10 cellular contexts compared by ENCODE assay signal in genomic region chrX:15816453-15816838, GRCh38. TPM values are rescaled to one million over a fixed set of nuclear protein-coding genes. Genes with fewer than 3 reads are reported as not detected.
DNase-seq lines count a peak whose midpoint lies in the region; TF ChIP-seq lines count a peak whose summit lies in the region.
"Had no signal": no experiment of that assay in that cellular context is flagged by ENCODE, and none has a peak within 500 bp of the region (broad histone marks: within the 10 kb centered on the region; RNA-seq: fewer than 3 reads in every experiment).

No MANE protein-coding gene starts in this region.

- TF ChIP-seq CTCF in MM.1S (IDR thresholded peaks at IDR 0.05; ENCODE audit: low read length): no peak
- no peak for TF ChIP-seq CTCF in neutrophil (IDR thresholded peaks at IDR 0.05)
- no peak for TF ChIP-seq CTCF in lower leg skin (IDR thresholded peaks at IDR 0.05)
- no peak for TF ChIP-seq CTCF in Calu3 (IDR thresholded peaks at IDR 0.05; ENCODE audit: unreplicated experiment)

- peak overlapping the region; percentile 77 for H3K27ac Mint-ChIP-seq in activated T-cell treated with anti-CD3 and anti-CD28 coated beads, Interleukin-2, amount 50 U/mL, for 24 hours
- H3K27ac Mint-ChIP-seq in Calu3 (ENCODE audit: unreplicated experiment): no peak overlapping the region

- H3K27me3 ChIP-seq in MM.1S (replicated peaks; ENCODE audit: insufficient read depth, low read length) (no peaks in the 10 kb centered on the region), neutrophil (no peaks in the 10 kb centered on the region)
- H3K27me3 ChIP-seq in effector memory CD4-positive, alpha-beta T cell (replicated peaks; ENCODE audit: control insufficient read depth, insufficient read depth, low read length, poor library complexity, severe bottlenecking): no peaks in the 10 kb centered on the region

- H3K4me1 ChIP-seq in MM.1S (ENCODE audit: low read length): no peaks in the 10 kb centered on the region
- H3K4me1 ChIP-seq in effector memory CD4-positive, alpha-beta T cell (ENCODE audit: control insufficient read depth, insufficient read depth, low read length, poor library complexity, severe bottlenecking): peaks cover 10% of the 10 kb centered on the region
- H3K4me1 ChIP-seq in neutrophil (ENCODE audit: control insufficient read depth in 1 of 2, insufficient read depth in 1 of 2, low read depth in 1 of 2, low read length in 1 of 2): peaks cover 35 to 47% of the 10 kb centered on the region in 2 experiments
- H3K4me1 ChIP-seq: parathyroid adenoma had no signal

- intact Hi-C loops in lower leg skin (cut with DNase I; ENCODE audit: low total_unique reads) (loop anchor here (10.0 kb wide), 1 partner anchor 642 kb away; no protein-coding TSS in a partner anchor), Calu3 (cut with micrococcal nuclease; ENCODE audit: unreplicated experiment) (loop anchor here (10.0 kb wide), 2 partner anchors 132 to 158 kb away; no protein-coding TSS in a partner anchor)

- peaks cover 85% of the 10 kb centered on the region for H3K36me3 Mint-ChIP-seq in activated T-cell treated with anti-CD3 and anti-CD28 coated beads, Interleukin-2, amount 50 U/mL, for 24 hours (ENCODE audit: low read depth)
- peaks cover 7% of the 10 kb centered on the region for H3K36me3 Mint-ChIP-seq in Calu3 (ENCODE audit: insufficient read depth, unreplicated experiment)

- no peak for DNase-seq in activated T-cell treated with anti-CD3 and anti-CD28 coated beads, Interleukin-2, amount 50 U/mL, for 24 hours
- DNase-seq in activated T-cell treated with anti-CD3 and anti-CD28 coated beads for 4 hours (no peak), MM.1S (no peak), lower leg skin (ENCODE audit: low spot score in 2 of 2) (no peak), Calu3 (no peak)
- DNase-seq in effector memory CD4-positive, alpha-beta T cell: no peak
- no peak for DNase-seq in effector CD4-positive, alpha-beta T cell

- no peaks in the 10 kb centered on the region for H3F3A ChIP-seq in MM.1S (ENCODE audit: insufficient read depth, low read length)

- no peak overlapping the region for H3K9ac ChIP-seq in MM.1S (ENCODE audit: low read length)
- H3K9ac ChIP-seq: parathyroid adenoma had no signal

- TF ChIP-seq POLR2A in lower leg skin (IDR thresholded peaks at IDR 0.05): no peak

- no peaks in the 10 kb centered on the region for H3K79me2 ChIP-seq in MM.1S (ENCODE audit: low read length)
- H3K79me2 ChIP-seq: parathyroid adenoma had no signal

- no peaks in the 10 kb centered on the region for H3K27me3 Mint-ChIP-seq in activated T-cell treated with anti-CD3 and anti-CD28 coated beads, Interleukin-2, amount 50 U/mL, for 24 hours
- H3K27me3 Mint-ChIP-seq in Calu3 (ENCODE audit: unreplicated experiment): no peaks in the 10 kb centered on the region

- no peaks in the 10 kb centered on the region for H4K20me1 ChIP-seq in MM.1S (ENCODE audit: insufficient read depth, low read length)

- H3K4me2 ChIP-seq in MM.1S (ENCODE audit: low read depth, low read length): no peak overlapping the region

- H3K9me3 ChIP-seq in MM.1S (replicated peaks; ENCODE audit: insufficient read depth, low read length): no peaks in the 10 kb centered on the region
- H3K9me3 ChIP-seq in effector memory CD4-positive, alpha-beta T cell (ENCODE audit: control insufficient read depth, low read length): no peaks in the 10 kb centered on the region
- H3K9me3 ChIP-seq in neutrophil: no peaks in the 10 kb centered on the region

- peaks cover 52% of the 10 kb centered on the region for H3K4me1 Mint-ChIP-seq in activated T-cell treated with anti-CD3 and anti-CD28 coated beads, Interleukin-2, amount 50 U/mL, for 24 hours (ENCODE audit: low read depth)
- no peaks in the 10 kb centered on the region for H3K4me1 Mint-ChIP-seq in Calu3 (ENCODE audit: low read depth, unreplicated experiment)

- H3K27ac ChIP-seq in MM.1S (ENCODE audit: low read length) (peak overlapping the region; percentile 8; the same call in 1 of the 2 replicates), neutrophil (peak overlapping the region; percentile 74)
- H3K27ac ChIP-seq in effector memory CD4-positive, alpha-beta T cell (ENCODE audit: insufficient read depth, low read length, poor library complexity, severe bottlenecking): peak overlapping the region; percentile 15
- H3K27ac ChIP-seq: parathyroid adenoma had no signal

- H3K36me3 ChIP-seq in MM.1S (replicated peaks; ENCODE audit: insufficient read depth, low read length): no peaks in the 10 kb centered on the region
- peaks cover 37% of the 10 kb centered on the region for H3K36me3 ChIP-seq in effector memory CD4-positive, alpha-beta T cell (ENCODE audit: control insufficient read depth, insufficient read depth, low read length)
- H3K36me3 ChIP-seq in neutrophil: peaks cover 12% of the 10 kb centered on the region

- CTCF ChIA-PET in Calu3 (lab: Charles Lee): interaction anchor here (0.5 to 1.0 kb wide), 3 partner anchors 27 to 743 kb away, joined by 3 read pairs; no protein-coding TSS in a partner anchor

- 59 to 84% methylated on average over 1 of the region's 1 CpG for WGBS in lower leg skin, 2 donors

- peak overlapping the region; percentile 33 for H3K4me3 Mint-ChIP-seq in activated T-cell treated with anti-CD3 and anti-CD28 coated beads, Interleukin-2, amount 50 U/mL, for 24 hours
- no peak overlapping the region for H3K4me3 Mint-ChIP-seq in Calu3 (ENCODE audit: low read depth, unreplicated experiment)

- no peak overlapping the region for H3K4me3 ChIP-seq in MM.1S (ENCODE audit: low read length)
- no peak overlapping the region for H3K4me3 ChIP-seq in effector memory CD4-positive, alpha-beta T cell (ENCODE audit: insufficient read depth, low read depth, low read length, poor library complexity, severe bottlenecking)
- no peak overlapping the region for H3K4me3 ChIP-seq in neutrophil (ENCODE audit: low read depth in 1 of 2, low read length in 1 of 2)
- H3K4me3 ChIP-seq in lower leg skin (ENCODE audit: low read depth, poor library complexity, severe bottlenecking): no peak overlapping the region
- H3K4me3 ChIP-seq: lung had no signal

- no peaks in the 10 kb centered on the region for H3K9me2 ChIP-seq in MM.1S (replicated peaks; ENCODE audit: insufficient read depth, low read length)

- no peaks in the 10 kb centered on the region for H3K9me3 Mint-ChIP-seq in activated T-cell treated with anti-CD3 and anti-CD28 coated beads, Interleukin-2, amount 50 U/mL, for 24 hours
- H3K9me3 Mint-ChIP-seq in Calu3 (ENCODE audit: low read depth, unreplicated experiment): no peaks in the 10 kb centered on the region

- no peak overlapping the region for H2AFZ ChIP-seq in MM.1S (ENCODE audit: low read length)
- H2AFZ ChIP-seq: parathyroid adenoma had no signal

- no TSS peak for BruUV-seq in Calu3 (replicated peaks; lab: Mats Ljungman, UMichigan)

RNA-seq across cellular contexts. Expression of gene ZRSR2, which starts 26.2 kb away (rescaled TPM):
- 10 to 100 TPM in 1 of 4 donors, 1 to 10 TPM in 3; 1.9 to 11.2 (median 4.6) TPM for total RNA-seq in lower leg skin
- 16.4 and 18.6 TPM in 2 replicates for total RNA-seq in Calu3 (2022)

RNA-seq across cellular contexts. Expression of gene AP1S2, which starts 38.2 kb away (rescaled TPM):
- total RNA-seq in lower leg skin: 10 to 100 TPM; 18.5 to 43.7 (median 31.4) TPM
- 41.4 and 57.5 TPM in 2 replicates for total RNA-seq in Calu3 (2022)

Comparison
In these comparisons a context has a peak if more than half of its experiments do, and no peak if none do; other contexts are left out.
1. H3K27ac ChIP-seq: peak in every context shown above with its lines; median percentile 74 in neutrophil; 15 in effector memory CD4-positive, alpha-beta T cell; 8 in MM.1S.